Comparison of ENCODE assay signal across 9 cellular contexts in genomic region chr1:201713093-201713810, GRCh38.
DNase-seq lines count a peak whose midpoint lies in the region; ATAC-seq and TF ChIP-seq lines count a peak whose summit lies in the region.
"Had no signal": no experiment of that assay in that cellular context is flagged by ENCODE, and none has a peak within 500 bp of the region (broad histone marks: within the 10 kb centered on the region; RNA-seq: fewer than 3 reads in every experiment).

No MANE protein-coding gene starts in this region.

- no peaks in the 10 kb centered on the region for H3K9me3 ChIP-seq in right lobe of liver
- H3K9me3 ChIP-seq in testis: no peaks in the 10 kb centered on the region

- DNase-seq in AG10803 (ENCODE audit: low read depth) (peak; percentile 99), NCI-H446 (lab: John Stamatoyannopoulos, UW) (peak; percentile 91 to 95), cerebellum (ENCODE audit: low spot score) (peak; percentile 38), right lobe of liver (peak; percentile 71 to 80 (median 75)), testis (peak; percentile 85)
- no peak for DNase-seq in activated CD4-positive, alpha-beta T cell treated with anti-CD3 and anti-CD28 coated beads, Interleukin-2, amount 50 U/mL, for 1 hour
- DNase-seq in activated effector memory CD4-positive, alpha-beta T cell treated with anti-CD3 and anti-CD28 coated beads, Interleukin-2, amount 50 U/mL, for 16 hours: no peak

- TF ChIP-seq POLR2A in right lobe of liver (IDR thresholded peaks at IDR 0.05) (no peak), testis (IDR thresholded peaks at IDR 0.05) (no peak)

- no peaks in the 10 kb centered on the region for H3K4me1 ChIP-seq in right lobe of liver
- H3K4me1 ChIP-seq in testis: peaks cover 40% of the 10 kb centered on the region

- H3K36me3 ChIP-seq in right lobe of liver (no peaks in the 10 kb centered on the region), testis (ENCODE audit: low read depth, missing control alignments) (no peaks in the 10 kb centered on the region)

- H3K4me3 ChIP-seq in AG10803 (ENCODE audit: low read length) (no peak overlapping the region), right lobe of liver (no peak overlapping the region), testis (no peak overlapping the region)
- H3K4me3 ChIP-seq: GM12878 had no signal

- peak overlapping the region in 2 of 3 donors; percentile 29 to 71 for H3K27ac ChIP-seq in right lobe of liver
- peak overlapping the region in 1 of 2 donors; percentile 82 for H3K27ac ChIP-seq in testis

- peak; percentile 53 to 79 (median 66) for ATAC-seq in right lobe of liver
- no peak for ATAC-seq in GM21515 (IDR thresholded peaks at IDR 0.05; ENCODE audit: unreplicated experiment)
- ATAC-seq: GM12878 had no signal

- WGBS in right lobe of liver (ENCODE audit: insufficient coverage, low coverage, low lambda C conversion rate, missing lambda C conversion rate): 36% methylated on average over 3 of the region's 3 CpGs
- 44 to 57% methylated on average over 3 of the region's 3 CpGs for WGBS in testis, 2 donors

- no peak for TF ChIP-seq CTCF in AG10803 (conservative IDR thresholded peaks at IDR 0.05; ENCODE audit: low read length)
- no peak for TF ChIP-seq CTCF in right lobe of liver (IDR thresholded peaks at IDR 0.05)
- TF ChIP-seq CTCF in testis (IDR thresholded peaks at IDR 0.05): no peak

- intact Hi-C loops in right lobe of liver (cut with DNase I): loop anchor here in 1 of 2 donors (5.0 kb wide), 2 partner anchors 74 to 151 kb away; no protein-coding TSS in a partner anchor
- intact Hi-C loops in testis (cut with DNase I; ENCODE audit: low total_unique reads): no loop called here

- no peaks in the 10 kb centered on the region for H3K27me3 ChIP-seq in right lobe of liver
- H3K27me3 ChIP-seq in testis: no peaks in the 10 kb centered on the region

Comparison
In these comparisons a context has a peak if more than half of its experiments do, and no peak if none do; other contexts are left out.
1. DNase-seq: peak in AG10803 (single experiment), NCI-H446 (2 of 2), cerebellum (single experiment), right lobe of liver (3 of 3) and testis (single experiment); none in activated CD4-positive, alpha-beta T cell treated with anti-CD3 and anti-CD28 coated beads, Interleukin-2, amount 50 U/mL, for 1 hour (single experiment) and activated effector memory CD4-positive, alpha-beta T cell treated with anti-CD3 and anti-CD28 coated beads, Interleukin-2, amount 50 U/mL, for 16 hours (single experiment).